In the genomic region with DNA sequence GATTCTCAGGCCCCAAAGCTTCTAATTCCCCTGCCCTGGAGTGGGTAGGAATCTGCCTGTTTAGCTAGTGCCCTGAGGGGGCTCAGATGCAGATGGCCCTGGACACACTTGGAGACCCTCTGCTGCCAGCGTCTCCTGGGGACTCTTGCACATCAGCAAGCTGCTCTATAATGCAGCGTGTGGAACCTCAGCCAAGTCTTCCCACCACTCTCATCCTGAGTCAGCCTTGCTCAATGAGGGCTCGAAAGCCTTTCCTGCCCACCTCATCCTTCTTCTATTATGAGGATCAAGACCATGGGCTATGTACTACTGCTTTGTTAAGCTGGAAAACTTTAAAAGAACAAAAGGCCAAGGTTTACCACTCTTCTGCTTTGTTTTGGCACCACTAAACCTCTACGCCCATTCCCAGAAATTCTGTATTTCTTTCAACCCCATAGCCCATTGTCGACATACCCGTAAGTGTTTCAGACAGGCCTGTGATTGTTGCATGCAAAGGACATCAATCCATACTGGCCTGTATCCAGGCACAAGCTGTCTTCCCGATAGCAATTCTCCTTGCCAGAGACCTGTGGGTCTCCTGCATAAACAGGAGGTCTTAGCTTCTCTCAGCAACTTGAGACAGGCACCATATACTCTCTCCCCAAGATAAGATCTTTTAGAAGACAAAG, we compare ENCODE assay signal across 26 cellular contexts.
A peak's percentile ranks its signal among the peaks of the same experiment; 100 is the strongest.
DNase-seq lines count a peak whose midpoint lies in the region; ATAC-seq and TF ChIP-seq lines count a peak whose summit lies in the region.
"Had no signal": no experiment of that assay in that cellular context is flagged by ENCODE, and none has a peak within 500 bp of the region (broad histone marks: within the 10 kb centered on the region; RNA-seq: fewer than 3 reads in every experiment).

No MANE protein-coding gene starts in this region.

- H3K4me3 ChIP-seq in AG10803 (ENCODE audit: low read length) (no peak overlapping the region), MG63 (no peak overlapping the region), choroid plexus epithelial cell (ENCODE audit: low read depth, low read length) (no peak overlapping the region), GM23338 (no peak overlapping the region)
- H3K4me3 ChIP-seq: A549, gastrocnemius medialis, Peyer's patch, right atrium auricular region had no signal

- H3K4me2 ChIP-seq in GM23338, result no peak overlapping the region
- H3K4me2 ChIP-seq: A549 had no signal

- DNase-seq in AG10803 (ENCODE audit: low read depth), result peak; percentile 35
- DNase-seq in MG63, result peak; percentile 66
- DNase-seq in choroid plexus epithelial cell (ENCODE audit: low read depth), result peak; percentile 52
- DNase-seq in glutamatergic neuron, result peak; percentile 47
- DNase-seq in stimulated activated CD4-positive, alpha-beta T cell treated with anti-CD3 and anti-CD28 coated beads, Interleukin-2, amount 100 ng/mL, for 48 hours, result no peak
- no peak for DNase-seq in GM23338 (ENCODE audit: low spot score)
- DNase-seq in iPS-NIHi11 (ENCODE audit: low spot score), result no peak
- DNase-seq: activated B cell treated with CpG ODN at 0.5 μM for 24 hours; activated CD4-positive, alpha-beta memory T cell treated with anti-CD3 and anti-CD28 coated beads, Interleukin-2, amount 10 ng/mL, durations not matched to agents 7 days and 5 days; activated gamma-delta T cell treated with Interleukin-2 at 50 U/mL for 16 hours; anterior cingulate cortex; effector memory CD8-positive, alpha-beta T cell; gastrocnemius medialis; GDM1; kidney glomerular epithelial cell; mammary epithelial cell; NCI-H1048; NCI-H2029; NCI-H446 treated with DMSO at 0.1 percent for 48 hours; NK-92 treated with Interleukin-12 subunit alpha and Interleukin-12 subunit beta, amount 100 ng/mL, for 24 hours; occipital lobe; Peyer's patch had no signal

- no peak overlapping the region for H2AFZ ChIP-seq in GM23338

- no peaks in the 10 kb centered on the region for H3K36me3 Mint-ChIP-seq in glutamatergic neuron (ENCODE audit: unreplicated experiment)
- no peaks in the 10 kb centered on the region for H3K36me3 Mint-ChIP-seq in GM23338 (ENCODE audit: low read depth)

- H3F3A ChIP-seq in GM23338 (replicated peaks; ENCODE audit: low read depth), result no peaks in the 10 kb centered on the region

- H3K4me1 Mint-ChIP-seq in glutamatergic neuron (ENCODE audit: low read depth, unreplicated experiment) (peaks cover 11% of the 10 kb centered on the region), GM23338 (peaks cover 7% of the 10 kb centered on the region)
- H3K4me1 Mint-ChIP-seq: activated CD4-positive, alpha-beta memory T cell treated with anti-CD3 and anti-CD28 coated beads, Interleukin-2, amount 10 ng/mL, durations not matched to agents 7 days and 5 days had no signal

- H3K4me1 ChIP-seq in GM23338 (ENCODE audit: insufficient read depth), result no peaks in the 10 kb centered on the region
- H3K4me1 ChIP-seq: Peyer's patch had no signal

- H3K79me2 ChIP-seq in GM23338 (replicated peaks; ENCODE audit: insufficient read depth), result no peaks in the 10 kb centered on the region

- H3K4me3 Mint-ChIP-seq in glutamatergic neuron (ENCODE audit: unreplicated experiment) (no peak overlapping the region), GM23338 (no peak overlapping the region)
- H3K4me3 Mint-ChIP-seq: activated B cell treated with CpG ODN at 0.5 μM for 24 hours; activated CD4-positive, alpha-beta memory T cell treated with anti-CD3 and anti-CD28 coated beads, Interleukin-2, amount 10 ng/mL, durations not matched to agents 7 days and 5 days; effector memory CD8-positive, alpha-beta T cell had no signal

- H3K27ac Mint-ChIP-seq in glutamatergic neuron (ENCODE audit: unreplicated experiment) (no peak overlapping the region), GM23338 (no peak overlapping the region)
- H3K27ac Mint-ChIP-seq: activated B cell treated with CpG ODN at 0.5 μM for 24 hours; activated CD4-positive, alpha-beta memory T cell treated with anti-CD3 and anti-CD28 coated beads, Interleukin-2, amount 10 ng/mL, durations not matched to agents 7 days and 5 days; effector memory CD8-positive, alpha-beta T cell had no signal

- peaks cover 7% of the 10 kb centered on the region for H3K27me3 Mint-ChIP-seq in glutamatergic neuron (ENCODE audit: unreplicated experiment)
- H3K27me3 Mint-ChIP-seq in GM23338 (ENCODE audit: insufficient read depth, low read depth, poor library complexity), result no peaks in the 10 kb centered on the region
- H3K27me3 Mint-ChIP-seq: activated B cell treated with CpG ODN at 0.5 μM for 24 hours had no signal

- H3K27me3 ChIP-seq in MG63 (no peaks in the 10 kb centered on the region), GM23338 (ENCODE audit: insufficient read depth) (no peaks in the 10 kb centered on the region)
- H3K27me3 ChIP-seq: gastrocnemius medialis, Peyer's patch, right atrium auricular region had no signal

- TF ChIP-seq CTCF in AG10803 (conservative IDR thresholded peaks at IDR 0.05; ENCODE audit: low read length) (no peak), choroid plexus epithelial cell (conservative IDR thresholded peaks at IDR 0.05; ENCODE audit: low read depth, low read length) (no peak), glutamatergic neuron (IDR thresholded peaks at IDR 0.05; ENCODE audit: partially characterized antibody, unreplicated experiment) (no peak), GM23338 (conservative IDR thresholded peaks at IDR 0.05; ENCODE audit: low read depth in 2 of 2) (no peak)

- H3K9me3 ChIP-seq in MG63, result peaks cover 3% of the 10 kb centered on the region; the same call in 1 of the 2 replicates
- H3K9me3 ChIP-seq: A549, gastrocnemius medialis, Peyer's patch, right atrium auricular region had no signal

- H3K9me3 Mint-ChIP-seq in glutamatergic neuron (ENCODE audit: unreplicated experiment) (peaks cover 9% of the 10 kb centered on the region), GM23338 (peaks cover 2% of the 10 kb centered on the region; the same call in 1 of the 3 replicates)
- H3K9me3 Mint-ChIP-seq: activated B cell treated with CpG ODN at 0.5 μM for 24 hours; activated CD4-positive, alpha-beta memory T cell treated with anti-CD3 and anti-CD28 coated beads, Interleukin-2, amount 10 ng/mL, durations not matched to agents 7 days and 5 days; effector memory CD8-positive, alpha-beta T cell had no signal

- ATAC-seq in GM21737 (IDR thresholded peaks at IDR 0.05; ENCODE audit: unreplicated experiment), result no peak
- no peak for ATAC-seq in GM23338
- ATAC-seq: A549; effector memory CD8-positive, alpha-beta T cell; gastrocnemius medialis had no signal

- H3K27ac ChIP-seq in GM23338 (ENCODE audit: low read depth), result no peak overlapping the region
- H3K27ac ChIP-seq: A549, C4-2B, gastrocnemius medialis, Peyer's patch, right atrium auricular region had no signal

- H4K20me1 ChIP-seq in GM23338 (replicated peaks; ENCODE audit: insufficient read depth), result no peaks in the 10 kb centered on the region

- H3K9me2 ChIP-seq in GM23338 (ENCODE audit: insufficient read depth), result 0 out of 2 replicates have a peak, but pooled peaks cover 9% of the 10 kb centered on the region

- H3K36me3 ChIP-seq in MG63, result no peaks in the 10 kb centered on the region; the same call in 1 of the 2 replicates
- H3K36me3 ChIP-seq in GM23338 (ENCODE audit: insufficient read depth), result no peaks in the 10 kb centered on the region
- H3K36me3 ChIP-seq: gastrocnemius medialis, Peyer's patch, right atrium auricular region had no signal

Comparison
In these comparisons a context has a peak if more than half of its experiments do, and no peak if none do; other contexts are left out.
1. DNase-seq: peak in AG10803 (single experiment), MG63 (single experiment), choroid plexus epithelial cell (single experiment) and glutamatergic neuron (single experiment); none in stimulated activated CD4-positive, alpha-beta T cell treated with anti-CD3 and anti-CD28 coated beads, Interleukin-2, amount 100 ng/mL, for 48 hours (0 of 2), GM23338 (single experiment) and iPS-NIHi11 (single experiment).